ENCODE assay signal across 9 cellular contexts in the genomic region with DNA sequence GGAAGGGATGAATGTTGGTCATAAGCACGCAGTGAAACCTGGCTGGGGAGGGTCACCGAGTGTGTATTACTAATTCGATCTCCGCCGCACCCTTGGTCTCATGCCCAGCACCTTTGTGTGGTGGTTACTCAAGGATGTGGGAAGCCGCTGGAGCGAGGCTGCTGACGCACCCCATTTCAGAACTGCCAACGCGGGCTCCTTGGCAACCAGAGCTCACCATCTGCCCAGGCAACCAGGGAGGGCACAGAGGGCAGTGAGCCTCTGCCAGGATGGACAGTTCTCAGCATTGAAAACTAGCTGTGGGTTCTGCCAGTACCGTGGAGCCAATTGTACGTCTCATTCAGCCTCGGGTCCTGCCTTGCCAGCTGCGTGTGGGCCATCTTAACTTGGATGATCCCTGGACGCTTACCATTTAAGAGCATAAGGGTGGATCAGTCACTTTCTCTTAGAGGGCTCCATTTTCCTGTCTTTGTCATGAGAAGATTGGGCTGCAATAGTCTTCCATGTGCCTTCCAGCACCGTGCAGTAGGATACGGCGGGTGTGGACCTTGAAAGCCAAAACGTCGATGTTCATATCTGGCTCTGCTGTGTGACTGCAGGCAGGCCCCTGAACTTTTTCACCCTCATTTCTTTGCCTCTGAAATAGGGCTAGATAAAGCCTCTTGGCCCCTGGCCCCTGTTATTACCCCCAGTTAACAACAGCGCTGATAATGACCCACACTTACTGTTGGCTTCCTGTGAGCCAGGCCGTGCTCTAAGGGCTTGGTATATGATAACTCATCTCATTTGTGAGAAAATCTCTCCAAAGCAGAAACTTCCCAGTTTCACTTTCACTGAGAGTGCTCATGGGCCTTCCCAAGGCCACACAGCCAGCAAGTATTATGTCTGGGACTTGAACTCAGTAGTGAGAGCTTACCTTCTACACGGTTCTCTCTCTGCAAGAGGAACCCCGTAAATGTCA.
A peak's percentile ranks its signal among the peaks of the same experiment; 100 is the strongest.
DNase-seq lines count a peak whose midpoint lies in the region; ATAC-seq, FAIRE-seq and TF ChIP-seq lines count a peak whose summit lies in the region.
"Had no signal": no experiment of that assay in that cellular context is flagged by ENCODE, and none has a peak within 500 bp of the region (broad histone marks: within the 10 kb centered on the region; RNA-seq: fewer than 3 reads in every experiment).

No MANE protein-coding gene starts in this region.

- no peak for TF ChIP-seq POLR2A in GM12892 (IDR thresholded peaks at IDR 0.05; ENCODE audit: low read depth, low read length)
- no peak for TF ChIP-seq POLR2A in heart left ventricle (IDR thresholded peaks at IDR 0.05)

- intact Hi-C loops in heart left ventricle (cut with DNase I): no loop called here
- intact Hi-C loops in upper lobe of right lung (cut with DNase I): no loop called here

- H3K36me3 Mint-ChIP-seq in activated T-cell treated with anti-CD3 and anti-CD28 coated beads, Interleukin-2, amount 50 U/mL, for 4 hours (ENCODE audit: insufficient read depth): no peaks in the 10 kb centered on the region

- no peaks in the 10 kb centered on the region for H3K9me3 ChIP-seq in heart left ventricle
- no peaks in the 10 kb centered on the region for H3K9me3 ChIP-seq in upper lobe of right lung

- H3K27me3 ChIP-seq in heart left ventricle: peaks cover 0 to 6% (median 0%) of the 10 kb centered on the region in 9 donors
- H3K27me3 ChIP-seq in upper lobe of right lung: no peaks in the 10 kb centered on the region

- 80 to 86% (median 82%) methylated on average over 19 to 24 of the region's 24 CpGs for WGBS in heart left ventricle, 4 donors

- no peak overlapping the region for H3K4me3 Mint-ChIP-seq in activated T-cell treated with anti-CD3 and anti-CD28 coated beads, Interleukin-2, amount 50 U/mL, for 4 hours

- ATAC-seq in HG02588 (IDR thresholded peaks at IDR 0.05; ENCODE audit: unreplicated experiment): peak; percentile 69
- peak in 3 of 4 donors; percentile 20 to 63 (median 62) for ATAC-seq in heart left ventricle
- peak; percentile 68 for ATAC-seq in upper lobe of right lung
- ATAC-seq in activated T-cell treated with anti-CD3 and anti-CD28 coated beads, Interleukin-2, amount 50 U/mL, for 4 hours: no peak

- H3K4me3 ChIP-seq in heart left ventricle (no peak overlapping the region), upper lobe of right lung (no peak overlapping the region)

- H3K9me3 Mint-ChIP-seq in activated T-cell treated with anti-CD3 and anti-CD28 coated beads, Interleukin-2, amount 50 U/mL, for 4 hours: no peaks in the 10 kb centered on the region

- peaks cover 6% of the 10 kb centered on the region for H3K27me3 Mint-ChIP-seq in activated T-cell treated with anti-CD3 and anti-CD28 coated beads, Interleukin-2, amount 50 U/mL, for 4 hours (ENCODE audit: low read depth)

- DNase-seq in GM12892 (ENCODE audit: insufficient read length) (peak; percentile 27), NCI-H69 (lab: John Stamatoyannopoulos, UW) (peak; percentile 51), heart left ventricle (peak in 1 of 5 donors; percentile 68), upper lobe of right lung (no peak), SK-N-DZ (ENCODE audit: low spot score) (no peak)
- DNase-seq in activated T-cell treated with anti-CD3 and anti-CD28 coated beads, Interleukin-2, amount 50 U/mL, for 4 hours: no peak
- no peak for DNase-seq in stimulated activated naive CD4-positive, alpha-beta T cell treated with Interleukin-2 at 50 U/mL for 16 hours (lab: John Stamatoyannopoulos, UW)

- TF ChIP-seq CTCF in heart left ventricle (IDR thresholded peaks at IDR 0.05) (no peak), upper lobe of right lung (IDR thresholded peaks at IDR 0.05) (no peak)

- FAIRE-seq in GM12892 (lab: Jason Lieb, UNC): no peak

- no peaks in the 10 kb centered on the region for H3K36me3 ChIP-seq in heart left ventricle
- no peaks in the 10 kb centered on the region for H3K36me3 ChIP-seq in upper lobe of right lung

- peak overlapping the region in 1 of 12 donors; percentile 52 for H3K27ac ChIP-seq in heart left ventricle
- no peak overlapping the region for H3K27ac ChIP-seq in upper lobe of right lung
- H3K27ac ChIP-seq: HL-60 had no signal

- H3K4me1 ChIP-seq in heart left ventricle: peaks cover 0 to 34% (median 13%) of the 10 kb centered on the region in 12 donors
- peaks cover 5% of the 10 kb centered on the region for H3K4me1 ChIP-seq in upper lobe of right lung

- no peaks in the 10 kb centered on the region for H3K4me1 Mint-ChIP-seq in activated T-cell treated with anti-CD3 and anti-CD28 coated beads, Interleukin-2, amount 50 U/mL, for 4 hours (ENCODE audit: low read depth)

Comparison
In these comparisons a context has a peak if more than half of its experiments do, and no peak if none do; other contexts are left out.
1. DNase-seq: peak in GM12892 (single experiment) and NCI-H69 (single experiment); none in upper lobe of right lung (single experiment), SK-N-DZ (single experiment), activated T-cell treated with anti-CD3 and anti-CD28 coated beads, Interleukin-2, amount 50 U/mL, for 4 hours (single experiment) and stimulated activated naive CD4-positive, alpha-beta T cell treated with Interleukin-2 at 50 U/mL for 16 hours (single experiment).
2. ATAC-seq: peak in HG02588 (single experiment), heart left ventricle (3 of 4) and upper lobe of right lung (single experiment); none in activated T-cell treated with anti-CD3 and anti-CD28 coated beads, Interleukin-2, amount 50 U/mL, for 4 hours (0 of 2).